Comparison of ENCODE assay signal across 1 cellular context in the genomic region with DNA sequence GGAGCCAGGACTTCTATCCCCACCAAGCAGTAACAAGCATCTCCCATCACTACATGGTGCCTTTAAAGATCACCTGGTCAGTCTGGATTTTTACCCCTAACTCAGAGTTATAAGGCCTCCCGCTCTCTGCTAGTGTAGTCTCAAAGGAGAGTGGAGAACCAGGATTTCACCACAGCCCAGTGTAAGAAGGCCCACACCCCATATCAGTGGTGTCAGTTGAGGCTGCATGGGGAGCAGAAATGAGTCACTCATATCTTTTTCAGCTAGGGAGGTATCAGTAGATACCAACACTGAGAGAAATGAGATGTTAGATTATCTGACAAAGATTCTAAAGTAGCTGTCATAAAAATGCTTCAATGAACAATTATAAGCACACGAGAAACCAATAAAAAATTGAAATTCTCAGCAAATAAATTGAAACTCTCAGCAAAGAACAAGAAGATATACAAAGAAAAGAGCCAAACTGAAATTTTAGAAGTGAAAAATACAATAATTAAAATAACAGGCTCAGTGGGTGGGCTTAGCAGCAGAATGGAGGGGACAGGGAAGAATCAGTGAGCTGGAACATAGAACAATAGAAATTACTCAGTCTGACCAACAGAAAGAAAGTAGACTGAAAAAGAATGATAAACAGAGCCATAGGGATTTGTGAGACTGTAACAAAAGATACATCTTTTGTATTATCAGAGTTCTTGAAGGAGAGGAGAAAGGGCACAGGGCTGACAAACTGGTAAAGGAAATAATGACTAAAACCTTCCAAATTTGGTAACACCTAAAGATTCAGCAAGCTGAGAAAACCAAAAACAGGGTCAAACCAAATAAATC.
TF ChIP-seq lines count a peak whose summit lies in the region.

No MANE protein-coding gene starts in this region.

TF ChIP-seq in K562, 482 proteins besides CTCF, POLR2A, EP300 and RAD21 (continued from another document and continues in another):
- TF ChIP-seq FIP1L1 (IDR thresholded peaks at IDR 0.05; ENCODE audit: low read depth, low read length, poor library complexity, severe bottlenecking) (no peak), PHB (CRISPR knock-in tag; IDR thresholded peaks at IDR 0.05) (no peak), HCFC1 (IDR thresholded peaks at IDR 0.05; ENCODE audit: low read depth, low read length) (no peak), CBFA2T3 (IDR thresholded peaks at IDR 0.05) (peak; percentile 96), CAMTA2 (CRISPR knock-in tag; conservative IDR thresholded peaks at IDR 0.05) (no peak), ILF3 (IDR thresholded peaks at IDR 0.05; ENCODE audit: borderline replicate concordance) (no peak), ZNF766 (CRISPR knock-in tag; conservative IDR thresholded peaks at IDR 0.05) (0 out of 2 replicates have a peak, but pooled peaks have one; percentile 18), HNRNPL (IDR thresholded peaks at IDR 0.05; ENCODE audit: low read depth, low read length) (no peak), RBM34 (IDR thresholded peaks at IDR 0.05; ENCODE audit: borderline replicate concordance, insufficient read depth, low read length) (no peak), CTBP1 (IDR thresholded peaks at IDR 0.05; ENCODE audit: borderline replicate concordance) (peak; percentile 41; the same call in 1 of the 2 replicates), TAF7 (tag; IDR thresholded peaks at IDR 0.05) (no peak), POU5F1 (IDR thresholded peaks at IDR 0.05; ENCODE audit: borderline replicate concordance, low read depth, low read length, partially characterized antibody) (no peak), ZBTB8A (IDR thresholded peaks at IDR 0.05; ENCODE audit: partially characterized antibody) (no peak), JUNB (CRISPR knock-in tag; conservative IDR thresholded peaks at IDR 0.05) (0 out of 2 replicates have a peak, but pooled peaks have one; percentile 34), ZSCAN29 (IDR thresholded peaks at IDR 0.05) (no peak), ZNF232 (CRISPR knock-in tag; IDR thresholded peaks at IDR 0.05) (no peak), PTTG1 (tag; IDR thresholded peaks at IDR 0.05; ENCODE audit: low read depth) (no peak), KLF1 (tag; IDR thresholded peaks at IDR 0.05) (no peak), MYC (IDR thresholded peaks at IDR 0.05; ENCODE audit: low read depth, low read length) (peak; percentile 20; the same call in 1 of the 2 replicates), MYC (CRISPR knock-in tag; IDR thresholded peaks at IDR 0.05; ENCODE audit: borderline replicate concordance, low read depth) (no peak), MTA1 (IDR thresholded peaks at IDR 0.05; ENCODE audit: borderline replicate concordance) (0 out of 2 replicates have a peak, but pooled peaks have one; percentile 17), HSF4 (CRISPR knock-in tag; IDR thresholded peaks at IDR 0.05; ENCODE audit: borderline replicate concordance) (no peak), YBX1 (IDR thresholded peaks at IDR 0.05) (no peak), GABPA (tag; conservative IDR thresholded peaks at IDR 0.05; ENCODE audit: low read depth) (no peak), KDM4B (IDR thresholded peaks at IDR 0.05; ENCODE audit: borderline replicate concordance in 2 of 2, low read depth in 1 of 2) (no peak), DNMT1 (IDR thresholded peaks at IDR 0.05) (no peak), DPF2 (IDR thresholded peaks at IDR 0.05) (peak; percentile 95), TBL1XR1 (IDR thresholded peaks at IDR 0.05; ENCODE audit: low read length in 2 of 2) (peak in 1 of 2 experiments; percentile 76; a peak in 2 of 4 replicates), RBM39 (optimal IDR thresholded peaks at IDR 0.05; ENCODE audit: low read depth, low read length) (no peak), THRAP3 (IDR thresholded peaks at IDR 0.05; ENCODE audit: borderline replicate concordance) (no peak), MTA2 (IDR thresholded peaks at IDR 0.05; ENCODE audit: low read depth) (peak; percentile 72), FOXM1 (IDR thresholded peaks at IDR 0.05; ENCODE audit: low read depth) (peak; percentile 79), FOXM1 (CRISPR knock-in tag; IDR thresholded peaks at IDR 0.05; ENCODE audit: low read depth) (no peak), TEAD2 (tag; IDR thresholded peaks at IDR 0.05) (no peak), ZNF586 (CRISPR knock-in tag; conservative IDR thresholded peaks at IDR 0.05) (no peak), CEBPB (tag; IDR thresholded peaks at IDR 0.05) (peak; percentile 68), POLR2H (tag; IDR thresholded peaks at IDR 0.05; ENCODE audit: low read depth) (no peak), TRIM24 (IDR thresholded peaks at IDR 0.05) (peak; percentile 89 to 92), HMG20B (CRISPR knock-in tag; IDR thresholded peaks at IDR 0.05) (no peak), ZZZ3 (IDR thresholded peaks at IDR 0.05) (no peak), ZNF695 (CRISPR knock-in tag; IDR thresholded peaks at IDR 0.05) (no peak), LEF1 (IDR thresholded peaks at IDR 0.05) (peak; percentile 53; the same call in 1 of the 2 replicates), ELF2 (CRISPR knock-in tag; IDR thresholded peaks at IDR 0.05) (no peak), ZNF717 (CRISPR knock-in tag; IDR thresholded peaks at IDR 0.05) (no peak), SMARCA4 (IDR thresholded peaks at IDR 0.05) (peak; percentile 96), ZNF41 (CRISPR knock-in tag; conservative IDR thresholded peaks at IDR 0.05) (no peak), RBM25 (IDR thresholded peaks at IDR 0.05; ENCODE audit: low read depth, low read length, severe bottlenecking) (no peak), XRCC5 (IDR thresholded peaks at IDR 0.05; ENCODE audit: low read depth, low read length) (no peak), DIDO1 (tag; IDR thresholded peaks at IDR 0.05; ENCODE audit: low read depth) (no peak), RHOXF2B (CRISPR knock-in tag; conservative IDR thresholded peaks at IDR 0.05) (no peak), ETS2 (tag; IDR thresholded peaks at IDR 0.05; ENCODE audit: borderline replicate concordance, poor library complexity, severe bottlenecking) (no peak), HMG20A (CRISPR knock-in tag; conservative IDR thresholded peaks at IDR 0.05) (no peak), ZNF699 (CRISPR knock-in tag; IDR thresholded peaks at IDR 0.05; ENCODE audit: insufficient replicate concordance) (no peak), ZNF212 (CRISPR knock-in tag; IDR thresholded peaks at IDR 0.05) (no peak)
- TF ChIP-seq, protein P1, sequence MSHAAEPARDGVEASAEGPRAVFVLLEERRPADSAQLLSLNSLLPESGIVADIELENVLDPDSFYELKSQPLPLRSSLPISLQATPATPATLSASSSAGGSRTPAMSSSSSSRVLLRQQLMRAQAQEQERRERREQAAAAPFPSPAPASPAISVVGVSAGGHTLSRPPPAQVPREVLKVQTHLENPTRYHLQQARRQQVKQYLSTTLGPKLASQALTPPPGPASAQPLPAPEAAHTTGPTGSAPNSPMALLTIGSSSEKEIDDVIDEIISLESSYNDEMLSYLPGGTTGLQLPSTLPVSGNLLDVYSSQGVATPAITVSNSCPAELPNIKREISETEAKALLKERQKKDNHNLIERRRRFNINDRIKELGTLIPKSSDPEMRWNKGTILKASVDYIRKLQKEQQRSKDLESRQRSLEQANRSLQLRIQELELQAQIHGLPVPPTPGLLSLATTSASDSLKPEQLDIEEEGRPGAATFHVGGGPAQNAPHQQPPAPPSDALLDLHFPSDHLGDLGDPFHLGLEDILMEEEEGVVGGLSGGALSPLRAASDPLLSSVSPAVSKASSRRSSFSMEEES (CRISPR knock-in tag; IDR thresholded peaks at IDR 0.05) = no peak
- TF ChIP-seq, protein P2, sequence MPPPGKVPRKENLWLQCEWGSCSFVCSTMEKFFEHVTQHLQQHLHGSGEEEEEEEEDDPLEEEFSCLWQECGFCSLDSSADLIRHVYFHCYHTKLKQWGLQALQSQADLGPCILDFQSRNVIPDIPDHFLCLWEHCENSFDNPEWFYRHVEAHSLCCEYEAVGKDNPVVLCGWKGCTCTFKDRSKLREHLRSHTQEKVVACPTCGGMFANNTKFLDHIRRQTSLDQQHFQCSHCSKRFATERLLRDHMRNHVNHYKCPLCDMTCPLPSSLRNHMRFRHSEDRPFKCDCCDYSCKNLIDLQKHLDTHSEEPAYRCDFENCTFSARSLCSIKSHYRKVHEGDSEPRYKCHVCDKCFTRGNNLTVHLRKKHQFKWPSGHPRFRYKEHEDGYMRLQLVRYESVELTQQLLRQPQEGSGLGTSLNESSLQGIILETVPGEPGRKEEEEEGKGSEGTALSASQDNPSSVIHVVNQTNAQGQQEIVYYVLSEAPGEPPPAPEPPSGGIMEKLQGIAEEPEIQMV (tag; conservative IDR thresholded peaks at IDR 0.05; ENCODE audit: low read depth) = no peak
- TF ChIP-seq, protein P3, sequence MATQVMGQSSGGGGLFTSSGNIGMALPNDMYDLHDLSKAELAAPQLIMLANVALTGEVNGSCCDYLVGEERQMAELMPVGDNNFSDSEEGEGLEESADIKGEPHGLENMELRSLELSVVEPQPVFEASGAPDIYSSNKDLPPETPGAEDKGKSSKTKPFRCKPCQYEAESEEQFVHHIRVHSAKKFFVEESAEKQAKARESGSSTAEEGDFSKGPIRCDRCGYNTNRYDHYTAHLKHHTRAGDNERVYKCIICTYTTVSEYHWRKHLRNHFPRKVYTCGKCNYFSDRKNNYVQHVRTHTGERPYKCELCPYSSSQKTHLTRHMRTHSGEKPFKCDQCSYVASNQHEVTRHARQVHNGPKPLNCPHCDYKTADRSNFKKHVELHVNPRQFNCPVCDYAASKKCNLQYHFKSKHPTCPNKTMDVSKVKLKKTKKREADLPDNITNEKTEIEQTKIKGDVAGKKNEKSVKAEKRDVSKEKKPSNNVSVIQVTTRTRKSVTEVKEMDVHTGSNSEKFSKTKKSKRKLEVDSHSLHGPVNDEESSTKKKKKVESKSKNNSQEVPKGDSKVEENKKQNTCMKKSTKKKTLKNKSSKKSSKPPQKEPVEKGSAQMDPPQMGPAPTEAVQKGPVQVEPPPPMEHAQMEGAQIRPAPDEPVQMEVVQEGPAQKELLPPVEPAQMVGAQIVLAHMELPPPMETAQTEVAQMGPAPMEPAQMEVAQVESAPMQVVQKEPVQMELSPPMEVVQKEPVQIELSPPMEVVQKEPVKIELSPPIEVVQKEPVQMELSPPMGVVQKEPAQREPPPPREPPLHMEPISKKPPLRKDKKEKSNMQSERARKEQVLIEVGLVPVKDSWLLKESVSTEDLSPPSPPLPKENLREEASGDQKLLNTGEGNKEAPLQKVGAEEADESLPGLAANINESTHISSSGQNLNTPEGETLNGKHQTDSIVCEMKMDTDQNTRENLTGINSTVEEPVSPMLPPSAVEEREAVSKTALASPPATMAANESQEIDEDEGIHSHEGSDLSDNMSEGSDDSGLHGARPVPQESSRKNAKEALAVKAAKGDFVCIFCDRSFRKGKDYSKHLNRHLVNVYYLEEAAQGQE (CRISPR knock-in tag; IDR thresholded peaks at IDR 0.05; ENCODE audit: low read depth) = no peak
- TF ChIP-seq, protein P4, sequence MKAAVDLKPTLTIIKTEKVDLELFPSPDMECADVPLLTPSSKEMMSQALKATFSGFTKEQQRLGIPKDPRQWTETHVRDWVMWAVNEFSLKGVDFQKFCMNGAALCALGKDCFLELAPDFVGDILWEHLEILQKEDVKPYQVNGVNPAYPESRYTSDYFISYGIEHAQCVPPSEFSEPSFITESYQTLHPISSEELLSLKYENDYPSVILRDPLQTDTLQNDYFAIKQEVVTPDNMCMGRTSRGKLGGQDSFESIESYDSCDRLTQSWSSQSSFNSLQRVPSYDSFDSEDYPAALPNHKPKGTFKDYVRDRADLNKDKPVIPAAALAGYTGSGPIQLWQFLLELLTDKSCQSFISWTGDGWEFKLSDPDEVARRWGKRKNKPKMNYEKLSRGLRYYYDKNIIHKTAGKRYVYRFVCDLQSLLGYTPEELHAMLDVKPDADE (conservative IDR thresholded peaks at IDR 0.05; ENCODE audit: control insufficient read depth, low read depth, low read length) = no peak
- TF ChIP-seq, protein P5, sequence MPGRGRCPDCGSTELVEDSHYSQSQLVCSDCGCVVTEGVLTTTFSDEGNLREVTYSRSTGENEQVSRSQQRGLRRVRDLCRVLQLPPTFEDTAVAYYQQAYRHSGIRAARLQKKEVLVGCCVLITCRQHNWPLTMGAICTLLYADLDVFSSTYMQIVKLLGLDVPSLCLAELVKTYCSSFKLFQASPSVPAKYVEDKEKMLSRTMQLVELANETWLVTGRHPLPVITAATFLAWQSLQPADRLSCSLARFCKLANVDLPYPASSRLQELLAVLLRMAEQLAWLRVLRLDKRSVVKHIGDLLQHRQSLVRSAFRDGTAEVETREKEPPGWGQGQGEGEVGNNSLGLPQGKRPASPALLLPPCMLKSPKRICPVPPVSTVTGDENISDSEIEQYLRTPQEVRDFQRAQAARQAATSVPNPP (IDR thresholded peaks at IDR 0.05; ENCODE audit: borderline replicate concordance, insufficient read depth, insufficient read length) = no peak
